In genomic region chr17:64984776-64985521, GRCh38 we compare ENCODE assay signal across 8 cellular contexts.
DNase-seq lines count a peak whose midpoint lies in the region; ATAC-seq, FAIRE-seq and TF ChIP-seq lines count a peak whose summit lies in the region.

No MANE protein-coding gene starts in this region.

- in situ Hi-C loops in G401 (cut with HindIII; ENCODE audit: low sequenced_read_pairs) (no loop called here), K562 (cut with MboI) (no loop called here)

- CTCF ChIA-PET in K562 (lab: Yijun Ruan, JAX; ENCODE audit: low intra/inter-chr PET ratio): no interaction called here

- POLR2A ChIA-PET in K562 (lab: Yijun Ruan, JAX): interaction anchor here (1.7 kb wide), 1 partner anchor 10 kb away, joined by 8 read pairs; no protein-coding TSS in a partner anchor

- H4K20me1 ChIP-seq in K562 (replicated peaks; ENCODE audit: control insufficient read depth, insufficient read depth, low read length): no peaks in the 10 kb centered on the region

- ATAC-seq in SK-N-SH treated with all-trans-retinoic acid at 6 μM for 48 hours (peak; percentile 84), K562 (peak; percentile 34), HG03175 (IDR thresholded peaks at IDR 0.05; ENCODE audit: unreplicated experiment) (no peak)

- H3K9me3 ChIP-seq in K562 (replicated peaks; ENCODE audit: control insufficient read depth, insufficient read depth, low read depth, low read length) (no peaks in the 10 kb centered on the region), mucosa of rectum (ENCODE audit: control insufficient read depth in 2 of 2, low read length in 2 of 2) (no peaks in the 10 kb centered on the region), BE2C (no peaks in the 10 kb centered on the region)

- no peak overlapping the region for H3K4me3 Mint-ChIP-seq in chondrocyte (ENCODE audit: unreplicated experiment)

- peaks cover 6% of the 10 kb centered on the region for H3K9me3 Mint-ChIP-seq in chondrocyte (ENCODE audit: low read depth)

- no peak overlapping the region for H3K27ac Mint-ChIP-seq in chondrocyte (ENCODE audit: unreplicated experiment)

- intact Hi-C loops in K562 (cut with micrococcal nuclease): no loop called here

- H3K9ac ChIP-seq in K562 (ENCODE audit: insufficient read depth in 1 of 2, low read depth in 2 of 2, low read length in 2 of 2) (peak overlapping the region in 1 of 2 experiments; percentile 65; a peak in 1 of 4 replicates), mucosa of rectum (ENCODE audit: low read depth in 1 of 2, low read length in 2 of 2) (peak overlapping the region; percentile 20 to 38)

- H3K4me1 ChIP-seq in K562 (replicated peaks in 1 of 2; ENCODE audit: control insufficient read depth in 2 of 2, insufficient read depth in 2 of 2, low read length in 2 of 2): peaks cover 14 to 26% of the 10 kb centered on the region in 2 experiments
- peaks cover 9% of the 10 kb centered on the region in 2 donors for H3K4me1 ChIP-seq in mucosa of rectum (ENCODE audit: control insufficient read depth in 2 of 2, insufficient read depth in 2 of 2, low read length in 2 of 2)
- no peaks in the 10 kb centered on the region; the same call in 1 of the 2 replicates for H3K4me1 ChIP-seq in BE2C

- H3K27me3 Mint-ChIP-seq in chondrocyte (ENCODE audit: low read depth): no peaks in the 10 kb centered on the region

- TF ChIP-seq EP300 in K562 (IDR thresholded peaks at IDR 0.05; ENCODE audit: low read length): peak; percentile 53

- FAIRE-seq in K562 (lab: Jason Lieb, UNC): peak; percentile 35

- DNase-seq in G401 (ENCODE audit: low spot score) (peak; percentile 42), K562 (ENCODE audit: extremely low read depth in 1 of 4, low spot score in 3 of 4) (peak in 1 of 4 experiments; percentile 41), BE2C (no peak), chondrocyte (ENCODE audit: low spot score) (no peak), NCI-H82 (lab: John Stamatoyannopoulos, UW) (no peak)

- BruUV-seq in K562 (replicated peaks; lab: Mats Ljungman, UMichigan): no TSS peak

- no peak overlapping the region for H3K4me3 ChIP-seq in K562
- H3K4me3 ChIP-seq in mucosa of rectum (ENCODE audit: low read length in 2 of 2): no peak overlapping the region
- no peak overlapping the region for H3K4me3 ChIP-seq in BE2C (ENCODE audit: low read depth, low read length)

- H3K79me2 ChIP-seq in K562 (ENCODE audit: control insufficient read depth, insufficient read depth, low read length): no peaks in the 10 kb centered on the region

- no peaks in the 10 kb centered on the region for H3K36me3 ChIP-seq in K562 (ENCODE audit: control insufficient read depth, insufficient read depth, low read length)
- no peaks in the 10 kb centered on the region for H3K36me3 ChIP-seq in mucosa of rectum (ENCODE audit: control insufficient read depth in 2 of 2, insufficient read depth in 2 of 2, low read length in 2 of 2)
- H3K36me3 ChIP-seq in BE2C: no peaks in the 10 kb centered on the region

- 38% methylated on average over 7 of the region's 7 CpGs for WGBS in K562 (ENCODE audit: insufficient coverage, low coverage, missing lambda C conversion rate)

- peaks cover 14% of the 10 kb centered on the region for H3K4me1 Mint-ChIP-seq in chondrocyte (ENCODE audit: low read depth)

- H3K27me3 ChIP-seq in K562 (ENCODE audit: control insufficient read depth in 2 of 2, insufficient read depth in 2 of 2, low read length in 2 of 2) (no peaks in the 10 kb centered on the region), mucosa of rectum (ENCODE audit: control insufficient read depth in 2 of 2, insufficient read depth in 2 of 2, low read length in 2 of 2) (no peaks in the 10 kb centered on the region), BE2C (no peaks in the 10 kb centered on the region)

- no peak overlapping the region for H3K4me2 ChIP-seq in K562 (ENCODE audit: insufficient read depth, low read length)

- no peaks in the 10 kb centered on the region for H3K9me1 ChIP-seq in K562 (ENCODE audit: control insufficient read depth, insufficient read depth, low read length)

- peak in 1 of 2 experiments; percentile 3; a peak in 1 of 4 replicates for TF ChIP-seq RAD21 in K562 (CRISPR knock-in tag; conservative IDR thresholded peaks at IDR 0.05 in 1 of 2, IDR thresholded peaks at IDR 0.05 in 1 of 2)

- H3K27ac ChIP-seq in K562 (ENCODE audit: extremely low read depth, low read depth, low read length) (peak overlapping the region; percentile 71; the same call in 1 of the 3 replicates), mucosa of rectum (ENCODE audit: low read depth in 2 of 2, low read length in 2 of 2) (peak overlapping the region; percentile 84 to 92)

- TF ChIP-seq CTCF in K562 (IDR thresholded peaks at IDR 0.05 in 2 of 3, conservative IDR thresholded peaks at IDR 0.05 in 1 of 3; ENCODE audit: insufficient read depth in 2 of 3, low read depth in 1 of 3, low read length in 3 of 3): no peak
- no peak for TF ChIP-seq CTCF in BE2C (IDR thresholded peaks at IDR 0.05; ENCODE audit: low read depth, low read length)
- no peak for TF ChIP-seq CTCF in chondrocyte (IDR thresholded peaks at IDR 0.05)

- H3K36me3 Mint-ChIP-seq in chondrocyte (ENCODE audit: low read depth): no peaks in the 10 kb centered on the region

- peak overlapping the region; percentile 91 for H2AFZ ChIP-seq in K562 (ENCODE audit: low read depth, low read length)

- TF ChIP-seq POLR2A in K562 (conservative IDR thresholded peaks at IDR 0.05): no peak

TF ChIP-seq in SK-N-SH treated with all-trans-retinoic acid at 6 μM for 48 hours, 23 proteins besides CTCF, POLR2A, EP300 and RAD21 (continues in another document):
- TF ChIP-seq TCF4 (CRISPR knock-in tag; IDR thresholded peaks at IDR 0.05; ENCODE audit: borderline replicate concordance) (no peak), OSR1 (CRISPR knock-in tag; IDR thresholded peaks at IDR 0.05) (no peak), TSHZ2 (CRISPR knock-in tag; IDR thresholded peaks at IDR 0.05) (no peak), ZC3H10 (CRISPR knock-in tag; IDR thresholded peaks at IDR 0.05) (peak; percentile 69; the same call in 1 of the 2 replicates), ZFP3 (CRISPR knock-in tag; IDR thresholded peaks at IDR 0.05) (no peak; the same call in 1 of the 2 replicates), ZNF8 (CRISPR knock-in tag; IDR thresholded peaks at IDR 0.05) (no peak), ISL1 (CRISPR knock-in tag; IDR thresholded peaks at IDR 0.05) (peak; percentile 87), TOX (CRISPR knock-in tag; IDR thresholded peaks at IDR 0.05; ENCODE audit: borderline replicate concordance) (peak; percentile 55)

TF ChIP-seq in K562, 482 proteins besides CTCF, POLR2A, EP300 and RAD21 (continues in another document):
- TF ChIP-seq NR2C2 (CRISPR knock-in tag; IDR thresholded peaks at IDR 0.05) (no peak), NR2C2 (tag; IDR thresholded peaks at IDR 0.05) (no peak), SMAD4 (CRISPR knock-in tag; conservative IDR thresholded peaks at IDR 0.05) (no peak), OTX1 (CRISPR knock-in tag; IDR thresholded peaks at IDR 0.05) (no peak), ZKSCAN8 (CRISPR knock-in tag; IDR thresholded peaks at IDR 0.05) (no peak), ZNF316 (IDR thresholded peaks at IDR 0.05) (no peak), MXI1 (IDR thresholded peaks at IDR 0.05; ENCODE audit: low read depth, low read length) (no peak)
- TF ChIP-seq, protein P1, sequence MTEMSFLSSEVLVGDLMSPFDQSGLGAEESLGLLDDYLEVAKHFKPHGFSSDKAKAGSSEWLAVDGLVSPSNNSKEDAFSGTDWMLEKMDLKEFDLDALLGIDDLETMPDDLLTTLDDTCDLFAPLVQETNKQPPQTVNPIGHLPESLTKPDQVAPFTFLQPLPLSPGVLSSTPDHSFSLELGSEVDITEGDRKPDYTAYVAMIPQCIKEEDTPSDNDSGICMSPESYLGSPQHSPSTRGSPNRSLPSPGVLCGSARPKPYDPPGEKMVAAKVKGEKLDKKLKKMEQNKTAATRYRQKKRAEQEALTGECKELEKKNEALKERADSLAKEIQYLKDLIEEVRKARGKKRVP (CRISPR knock-in tag; IDR thresholded peaks at IDR 0.05): no peak
- TF ChIP-seq, protein P2, sequence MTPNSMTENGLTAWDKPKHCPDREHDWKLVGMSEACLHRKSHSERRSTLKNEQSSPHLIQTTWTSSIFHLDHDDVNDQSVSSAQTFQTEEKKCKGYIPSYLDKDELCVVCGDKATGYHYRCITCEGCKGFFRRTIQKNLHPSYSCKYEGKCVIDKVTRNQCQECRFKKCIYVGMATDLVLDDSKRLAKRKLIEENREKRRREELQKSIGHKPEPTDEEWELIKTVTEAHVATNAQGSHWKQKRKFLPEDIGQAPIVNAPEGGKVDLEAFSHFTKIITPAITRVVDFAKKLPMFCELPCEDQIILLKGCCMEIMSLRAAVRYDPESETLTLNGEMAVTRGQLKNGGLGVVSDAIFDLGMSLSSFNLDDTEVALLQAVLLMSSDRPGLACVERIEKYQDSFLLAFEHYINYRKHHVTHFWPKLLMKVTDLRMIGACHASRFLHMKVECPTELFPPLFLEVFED (CRISPR knock-in tag; conservative IDR thresholded peaks at IDR 0.05): no peak
- TF ChIP-seq, protein P3, sequence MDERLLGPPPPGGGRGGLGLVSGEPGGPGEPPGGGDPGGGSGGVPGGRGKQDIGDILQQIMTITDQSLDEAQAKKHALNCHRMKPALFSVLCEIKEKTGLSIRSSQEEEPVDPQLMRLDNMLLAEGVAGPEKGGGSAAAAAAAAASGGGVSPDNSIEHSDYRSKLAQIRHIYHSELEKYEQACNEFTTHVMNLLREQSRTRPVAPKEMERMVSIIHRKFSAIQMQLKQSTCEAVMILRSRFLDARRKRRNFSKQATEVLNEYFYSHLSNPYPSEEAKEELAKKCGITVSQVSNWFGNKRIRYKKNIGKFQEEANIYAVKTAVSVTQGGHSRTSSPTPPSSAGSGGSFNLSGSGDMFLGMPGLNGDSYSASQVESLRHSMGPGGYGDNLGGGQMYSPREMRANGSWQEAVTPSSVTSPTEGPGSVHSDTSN (CRISPR knock-in tag; IDR thresholded peaks at IDR 0.05; ENCODE audit: low read depth): no peak
- TF ChIP-seq, protein P3 (tag; conservative IDR thresholded peaks at IDR 0.05; ENCODE audit: low read depth): peak; percentile 85
